9 cellular contexts compared by ENCODE assay signal in genomic region chr3:9087831-9088413, GRCh38.
DNase-seq lines count a peak whose midpoint lies in the region; ATAC-seq and TF ChIP-seq lines count a peak whose summit lies in the region.
"Had no signal": no experiment of that assay in that cellular context is flagged by ENCODE, and none has a peak within 500 bp of the region (broad histone marks: within the 10 kb centered on the region; RNA-seq: fewer than 3 reads in every experiment).

No MANE protein-coding gene starts in this region.

- H3K27ac Mint-ChIP-seq in stimulated activated naive CD8-positive, alpha-beta T cell treated with anti-CD3 and anti-CD28 coated beads, Interleukin-15, amount 100 ng/mL, for 72 hours, result peak overlapping the region in 1 of 2 donors; percentile 35
- H3K27ac Mint-ChIP-seq in endodermal cell, result no peak overlapping the region

- 88 to 92% methylated on average over 4 to 8 of the region's 8 CpGs for WGBS in endodermal cell (ENCODE audit: insufficient coverage in 1 of 2, insufficient read length in 1 of 2), 2 experiments
- WGBS in sigmoid colon, 2 donors, result 77 to 86% methylated on average over 8 of the region's 8 CpGs

- no peak overlapping the region for H3K4me2 ChIP-seq in Karpas-422 (ENCODE audit: low read depth, low read length, poor library complexity, severe bottlenecking)

- peaks cover 3% of the 10 kb centered on the region for H3K4me1 ChIP-seq in endodermal cell (ENCODE audit: control insufficient read depth, insufficient read depth, low read length)
- no peaks in the 10 kb centered on the region for H3K4me1 ChIP-seq in Karpas-422 (ENCODE audit: low read length)
- H3K4me1 ChIP-seq in sigmoid colon, result peaks cover 0 to 9% (median 0%) of the 10 kb centered on the region in 4 donors

- H3K4me3 Mint-ChIP-seq in stimulated activated naive CD8-positive, alpha-beta T cell treated with anti-CD3 and anti-CD28 coated beads, Interleukin-15, amount 100 ng/mL, for 72 hours, result no peak overlapping the region
- no peak overlapping the region for H3K4me3 Mint-ChIP-seq in endodermal cell

- no peaks in the 10 kb centered on the region; the same call in 1 of the 2 replicates for H4K20me1 ChIP-seq in Karpas-422 (ENCODE audit: insufficient read depth, low read depth, low read length)

- no peak overlapping the region for H3K4me3 ChIP-seq in endodermal cell (ENCODE audit: low read length)
- H3K4me3 ChIP-seq in Karpas-422 (ENCODE audit: low read length), result no peak overlapping the region
- no peak overlapping the region for H3K4me3 ChIP-seq in sigmoid colon

- H3K9me3 Mint-ChIP-seq in stimulated activated naive CD8-positive, alpha-beta T cell treated with anti-CD3 and anti-CD28 coated beads, Interleukin-15, amount 100 ng/mL, for 72 hours, result no peaks in the 10 kb centered on the region
- peaks cover 2% of the 10 kb centered on the region for H3K9me3 Mint-ChIP-seq in endodermal cell

- no peak for DNase-seq in stimulated activated naive CD8-positive, alpha-beta T cell treated with anti-CD3 and anti-CD28 coated beads, Interleukin-15, Interleukin-2, amounts not matched to agents 100 U/mL and 50 U/mL, for 24 hours
- no peak for DNase-seq in stimulated activated naive CD8-positive, alpha-beta T cell treated with anti-CD3 and anti-CD28 coated beads, Interleukin-15, amount 100 ng/mL, for 72 hours
- DNase-seq in endodermal cell, result peak; percentile 45
- peak; percentile 59 for DNase-seq in mesenteric fat pad (ENCODE audit: low spot score)
- DNase-seq in iPS-NIHi11 (ENCODE audit: low spot score), result no peak
- DNase-seq in Karpas-422, result no peak
- no peak for DNase-seq in sigmoid colon
- DNase-seq: activated CD4-positive, CD25-positive, alpha-beta regulatory T cell treated with anti-CD3 and anti-CD28 coated beads, Interleukin-2, amount 50 U/mL, for 72 hours had no signal

- H3K36me3 Mint-ChIP-seq in endodermal cell (ENCODE audit: low read depth), result no peaks in the 10 kb centered on the region

- H3K9me3 ChIP-seq in endodermal cell (ENCODE audit: control insufficient read depth, low read length) (no peaks in the 10 kb centered on the region), Karpas-422 (ENCODE audit: low read length) (no peaks in the 10 kb centered on the region), sigmoid colon (no peaks in the 10 kb centered on the region)

- H3K79me2 ChIP-seq in Karpas-422 (ENCODE audit: low read length), result no peaks in the 10 kb centered on the region

- H3K27ac ChIP-seq in endodermal cell (ENCODE audit: low read depth, low read length) (peak overlapping the region; percentile 71), Karpas-422 (ENCODE audit: low read length) (no peak overlapping the region), sigmoid colon (no peak overlapping the region)

- no peak for TF ChIP-seq POLR2A in sigmoid colon (IDR thresholded peaks at IDR 0.05)

- H3K9me2 ChIP-seq in Karpas-422 (replicated peaks; ENCODE audit: insufficient read depth, low read length), result no peaks in the 10 kb centered on the region

- H3K27me3 Mint-ChIP-seq in stimulated activated naive CD8-positive, alpha-beta T cell treated with anti-CD3 and anti-CD28 coated beads, Interleukin-15, amount 100 ng/mL, for 72 hours, result no peaks in the 10 kb centered on the region
- H3K27me3 Mint-ChIP-seq in endodermal cell (ENCODE audit: insufficient read depth), result peaks cover 2% of the 10 kb centered on the region

- no peak overlapping the region for H2AFZ ChIP-seq in Karpas-422 (ENCODE audit: low read length)

- peak; percentile 36 for ATAC-seq in stimulated activated naive CD8-positive, alpha-beta T cell treated with anti-CD3 and anti-CD28 coated beads, Interleukin-15, Interleukin-2, amounts not matched to agents 100 U/mL and 50 U/mL, for 24 hours
- no peak for ATAC-seq in stimulated activated naive CD8-positive, alpha-beta T cell treated with anti-CD3 and anti-CD28 coated beads, Interleukin-15, amount 100 ng/mL, for 72 hours
- ATAC-seq in HG03457 (IDR thresholded peaks at IDR 0.05; ENCODE audit: unreplicated experiment), result no peak

- intact Hi-C loops in sigmoid colon (cut with DNase I), result no loop called here

- no peaks in the 10 kb centered on the region for H3K4me1 Mint-ChIP-seq in stimulated activated naive CD8-positive, alpha-beta T cell treated with anti-CD3 and anti-CD28 coated beads, Interleukin-15, amount 100 ng/mL, for 72 hours
- H3K4me1 Mint-ChIP-seq in endodermal cell, result peaks cover 17% of the 10 kb centered on the region

- no peaks in the 10 kb centered on the region for H3K36me3 ChIP-seq in endodermal cell (ENCODE audit: control insufficient read depth, insufficient read depth, low read length)
- no peaks in the 10 kb centered on the region for H3K36me3 ChIP-seq in Karpas-422 (ENCODE audit: insufficient read depth, low read length)
- no peaks in the 10 kb centered on the region for H3K36me3 ChIP-seq in sigmoid colon

- no peak for TF ChIP-seq EP300 in sigmoid colon (IDR thresholded peaks at IDR 0.05)

- TF ChIP-seq CTCF in endodermal cell (conservative IDR thresholded peaks at IDR 0.05) (peak; percentile 20), sigmoid colon (IDR thresholded peaks at IDR 0.05) (no peak)

- no peaks in the 10 kb centered on the region for H3K27me3 ChIP-seq in endodermal cell (ENCODE audit: control insufficient read depth, insufficient read depth, low read length, poor library complexity, severe bottlenecking)
- no peaks in the 10 kb centered on the region for H3K27me3 ChIP-seq in Karpas-422 (ENCODE audit: low read length)
- H3K27me3 ChIP-seq in sigmoid colon, result no peaks in the 10 kb centered on the region

- H3K9ac ChIP-seq in endodermal cell (ENCODE audit: extremely low read depth, low read length, poor library complexity, severe bottlenecking), result no peak overlapping the region
- no peak overlapping the region for H3K9ac ChIP-seq in Karpas-422 (ENCODE audit: low read length)

Comparison
In these comparisons a context has a peak if more than half of its experiments do, and no peak if none do; other contexts are left out.
1. DNase-seq: peak in endodermal cell (single experiment) and mesenteric fat pad (single experiment); none in stimulated activated naive CD8-positive, alpha-beta T cell treated with anti-CD3 and anti-CD28 coated beads, Interleukin-15, Interleukin-2, amounts not matched to agents 100 U/mL and 50 U/mL, for 24 hours (single experiment), stimulated activated naive CD8-positive, alpha-beta T cell treated with anti-CD3 and anti-CD28 coated beads, Interleukin-15, amount 100 ng/mL, for 72 hours (0 of 2), iPS-NIHi11 (single experiment), Karpas-422 (single experiment) and sigmoid colon (single experiment).